8 cellular contexts compared by ENCODE assay signal in the genomic region with DNA sequence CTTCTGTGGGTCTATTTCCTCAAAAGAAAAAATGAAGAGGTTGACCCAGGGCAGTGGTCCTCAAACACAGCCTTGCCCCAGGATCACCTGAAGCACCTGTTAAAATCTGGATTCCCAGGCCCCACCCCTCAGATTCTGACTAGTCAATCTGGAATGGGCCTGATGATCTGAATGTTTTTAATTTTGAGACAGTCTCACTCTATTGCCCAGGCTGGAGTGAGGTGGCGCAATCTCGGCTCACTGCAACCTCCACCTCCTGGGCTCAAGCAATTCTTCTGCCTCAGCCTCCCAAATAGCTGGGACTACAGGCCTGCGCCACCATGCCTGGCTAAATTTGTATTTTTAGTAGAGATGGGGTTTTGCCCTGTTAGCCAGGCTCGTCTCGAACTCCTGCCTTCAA. TPM values are rescaled to one million over a fixed set of nuclear protein-coding genes. Genes with fewer than 3 reads are reported as not detected.
A peak's percentile ranks its signal among the peaks of the same experiment; 100 is the strongest.
DNase-seq lines count a peak whose midpoint lies in the region; ATAC-seq and TF ChIP-seq lines count a peak whose summit lies in the region.
"Not testable (repeated sequence)": the region's sequence is repeated elsewhere in the genome, so short reads cannot be mapped to it uniquely, and the experiment has no call there.

No MANE protein-coding gene starts in this region.

- H3K4me3 ChIP-seq in IMR-90 (ENCODE audit: insufficient read depth, low read depth, low read length); right atrium auricular region; vagina: not testable (repeated sequence)
- peak overlapping the region; percentile 8 for H3K4me3 ChIP-seq in coronary artery

- TF ChIP-seq POLR2A in IMR-90 (IDR thresholded peaks at IDR 0.05; ENCODE audit: low read depth, low read length); vagina (IDR thresholded peaks at IDR 0.05): not testable (repeated sequence)

- not testable (repeated sequence) for H4K5ac ChIP-seq in IMR-90 (ENCODE audit: low read depth, low read length)

- H3K14ac ChIP-seq in IMR-90 (replicated peaks; ENCODE audit: low read depth, low read length): not testable (repeated sequence)

- not testable (repeated sequence) for H3K9me3 Mint-ChIP-seq in T-cell; activated naive CD4-positive, alpha-beta T cell treated with anti-CD3 and anti-CD28 coated beads for 36 hours; natural killer cell treated with Interleukin-12 subunit alpha and Interleukin-12 subunit beta and Interleukin-15 and Interleukin-18, amount 100 ng/mL, for 72 hours; stimulated activated effector memory CD8-positive, alpha-beta T cell treated with anti-CD3 and anti-CD28 coated beads, Interleukin-12 subunit alpha, Interleukin-12 subunit beta, amount 100 ng/mL, for 72 hours

- not testable (repeated sequence) for H3K27ac ChIP-seq in IMR-90 (ENCODE audit: insufficient read depth, low read length)
- H3K27ac ChIP-seq in coronary artery: peak overlapping the region; percentile 96 to 100
- H3K27ac ChIP-seq in right atrium auricular region: peak overlapping the region; percentile 95 to 99
- H3K27ac ChIP-seq in vagina: peak overlapping the region; percentile 99

- peaks cover 56% of the 10 kb centered on the region for H3K4me1 ChIP-seq in IMR-90 (ENCODE audit: control insufficient read depth, insufficient read depth, low read length)
- H3K4me1 ChIP-seq in right atrium auricular region: peaks cover 0 to 90% of the 10 kb centered on the region in 2 donors
- peaks cover 85% of the 10 kb centered on the region for H3K4me1 ChIP-seq in vagina

- not testable (repeated sequence) for H3K4me2 ChIP-seq in IMR-90 (ENCODE audit: low read depth, low read length)

- not testable (repeated sequence) for H3K9me3 ChIP-seq in IMR-90 (ENCODE audit: control insufficient read depth, insufficient read depth, low read length); right atrium auricular region; vagina

- peaks cover 79 to 85% (median 84%) of the 10 kb centered on the region in 3 donors for H3K4me1 Mint-ChIP-seq in T-cell
- H3K4me1 Mint-ChIP-seq in activated naive CD4-positive, alpha-beta T cell treated with anti-CD3 and anti-CD28 coated beads for 36 hours (ENCODE audit: low read depth): peaks cover 55% of the 10 kb centered on the region
- peaks cover 70 to 72% of the 10 kb centered on the region in 2 donors for H3K4me1 Mint-ChIP-seq in natural killer cell treated with Interleukin-12 subunit alpha and Interleukin-12 subunit beta and Interleukin-15 and Interleukin-18, amount 100 ng/mL, for 72 hours (ENCODE audit: low read depth in 2 of 2)
- H3K4me1 Mint-ChIP-seq in stimulated activated effector memory CD8-positive, alpha-beta T cell treated with anti-CD3 and anti-CD28 coated beads, Interleukin-12 subunit alpha, Interleukin-12 subunit beta, amount 100 ng/mL, for 72 hours: peaks cover 86% of the 10 kb centered on the region

- DNase-seq in IMR-90; T-cell; coronary artery (ENCODE audit: low spot score); right atrium auricular region (ENCODE audit: low spot score); natural killer cell treated with Interleukin-12 subunit alpha and Interleukin-12 subunit beta and Interleukin-15 and Interleukin-18, amount 100 ng/mL, for 72 hours (ENCODE audit: low spot score); stimulated activated effector memory CD8-positive, alpha-beta T cell treated with anti-CD3 and anti-CD28 coated beads, Interleukin-12 subunit alpha, Interleukin-12 subunit beta, amount 100 ng/mL, for 72 hours (ENCODE audit: low spot score in 2 of 2); vagina (ENCODE audit: extremely low spot score in 2 of 2): not testable (repeated sequence)
- peak; percentile 50 for DNase-seq in activated naive CD4-positive, alpha-beta T cell treated with anti-CD3 and anti-CD28 coated beads for 36 hours

- BruUV-seq in IMR-90 (replicated peaks; lab: Mats Ljungman, UMichigan): not testable (repeated sequence)

- not testable (repeated sequence) for TF ChIP-seq CTCF in IMR-90 (conservative IDR thresholded peaks at IDR 0.05; ENCODE audit: low read depth, low read length); coronary artery (IDR thresholded peaks at IDR 0.05); right atrium auricular region (IDR thresholded peaks at IDR 0.05); vagina (IDR thresholded peaks at IDR 0.05)

- H2AK5ac ChIP-seq in IMR-90 (ENCODE audit: low read depth, low read length): not testable (repeated sequence)

- not testable (repeated sequence) for H3K9ac ChIP-seq in IMR-90 (ENCODE audit: low read depth, low read length)

- H2AFZ ChIP-seq in IMR-90 (replicated peaks; ENCODE audit: low read length, poor library complexity): not testable (repeated sequence)

- peaks cover 14 to 60% of the 10 kb centered on the region in 2 experiments; a peak in 3 of 4 replicates for H3K79me1 ChIP-seq in IMR-90 (ENCODE audit: low read depth in 1 of 2, low read length in 2 of 2)

- not testable (repeated sequence) for H3K56ac ChIP-seq in IMR-90 (ENCODE audit: extremely low read depth, insufficient read depth, low read length)

- CTCF ChIA-PET in IMR-90 (lab: Yijun Ruan, JAX): not testable (repeated sequence)
- CTCF ChIA-PET in T-cell (lab: Charles Lee): interaction anchor here in 1 of 2 donors (1.2 kb wide), 1 partner anchor 18 kb away, joined by 4 read pairs; no protein-coding TSS in a partner anchor
- CTCF ChIA-PET in activated naive CD4-positive, alpha-beta T cell treated with anti-CD3 and anti-CD28 coated beads for 36 hours (lab: Charles Lee): interaction anchor here (27.8 kb wide), 1 partner anchor 19 kb away, joined by 848 read pairs; no protein-coding TSS in a partner anchor

- peak overlapping the region; percentile 12 for H2BK5ac ChIP-seq in IMR-90 (ENCODE audit: low read depth, low read length, poor library complexity, severe bottlenecking)

- H2BK20ac ChIP-seq in IMR-90 (ENCODE audit: low read depth, low read length): not testable (repeated sequence)

- intact Hi-C loops in IMR-90 (cut with micrococcal nuclease); vagina (cut with DNase I): not testable (repeated sequence)
- intact Hi-C loops in activated naive CD4-positive, alpha-beta T cell treated with anti-CD3 and anti-CD28 coated beads for 36 hours (cut with micrococcal nuclease): loop anchor here (10.0 kb wide), 1 partner anchor 1441 kb away; the partner anchor contains the start of gene SLC38A2

- not testable (repeated sequence) for H3K18ac ChIP-seq in IMR-90 (ENCODE audit: low read depth, low read length)

- dilution Hi-C loops in IMR-90 (cut with HindIII; ENCODE audit: low sequenced_read_pairs, unreplicated experiment): not testable (repeated sequence)

- not testable (repeated sequence) for ATAC-seq in IMR-90 (ENCODE audit: low read depth); T-cell (replicated peaks in 1 of 4); natural killer cell treated with Interleukin-12 subunit alpha and Interleukin-12 subunit beta and Interleukin-15 and Interleukin-18, amount 100 ng/mL, for 72 hours; stimulated activated effector memory CD8-positive, alpha-beta T cell treated with anti-CD3 and anti-CD28 coated beads, Interleukin-12 subunit alpha, Interleukin-12 subunit beta, amount 100 ng/mL, for 72 hours

- H4K20me1 ChIP-seq in IMR-90 (ENCODE audit: insufficient read depth, low read length): peaks cover 82% of the 10 kb centered on the region

- H3K36me3 Mint-ChIP-seq in T-cell; natural killer cell treated with Interleukin-12 subunit alpha and Interleukin-12 subunit beta and Interleukin-15 and Interleukin-18, amount 100 ng/mL, for 72 hours: not testable (repeated sequence)
- peaks cover 80% of the 10 kb centered on the region for H3K36me3 Mint-ChIP-seq in activated naive CD4-positive, alpha-beta T cell treated with anti-CD3 and anti-CD28 coated beads for 36 hours (ENCODE audit: low read depth)
- H3K36me3 Mint-ChIP-seq in stimulated activated effector memory CD8-positive, alpha-beta T cell treated with anti-CD3 and anti-CD28 coated beads, Interleukin-12 subunit alpha, Interleukin-12 subunit beta, amount 100 ng/mL, for 72 hours: peaks cover 93% of the 10 kb centered on the region

- H3K36me3 ChIP-seq in IMR-90 (ENCODE audit: control insufficient read depth, insufficient read depth, low read length); right atrium auricular region; vagina: not testable (repeated sequence)

- H3K4me3 Mint-ChIP-seq in T-cell: peak overlapping the region in 1 of 3 donors; percentile 97
- peak overlapping the region; percentile 88 for H3K4me3 Mint-ChIP-seq in activated naive CD4-positive, alpha-beta T cell treated with anti-CD3 and anti-CD28 coated beads for 36 hours
- H3K4me3 Mint-ChIP-seq in natural killer cell treated with Interleukin-12 subunit alpha and Interleukin-12 subunit beta and Interleukin-15 and Interleukin-18, amount 100 ng/mL, for 72 hours: peak overlapping the region; percentile 90
- peak overlapping the region; percentile 98 for H3K4me3 Mint-ChIP-seq in stimulated activated effector memory CD8-positive, alpha-beta T cell treated with anti-CD3 and anti-CD28 coated beads, Interleukin-12 subunit alpha, Interleukin-12 subunit beta, amount 100 ng/mL, for 72 hours

- H2AK9ac ChIP-seq in IMR-90 (replicated peaks; ENCODE audit: low read depth, low read length, poor library complexity): not testable (repeated sequence)

- in situ Hi-C loops in IMR-90 (cut with MboI; ENCODE audit: low sequenced_read_pairs): not testable (repeated sequence)

- H4K8ac ChIP-seq in IMR-90 (ENCODE audit: low read depth in 2 of 2, low read length in 2 of 2): not testable (repeated sequence)

- H3K27me3 Mint-ChIP-seq in T-cell; activated naive CD4-positive, alpha-beta T cell treated with anti-CD3 and anti-CD28 coated beads for 36 hours (ENCODE audit: low read depth); natural killer cell treated with Interleukin-12 subunit alpha and Interleukin-12 subunit beta and Interleukin-15 and Interleukin-18, amount 100 ng/mL, for 72 hours: not testable (repeated sequence)

- not testable (repeated sequence) for H2BK15ac ChIP-seq in IMR-90 (ENCODE audit: low read depth, low read length)

- not testable (repeated sequence) for H3K4ac ChIP-seq in IMR-90 (ENCODE audit: low read depth, low read length)

- no CpG with 5 or more reads among the region's 5 CpGs for WGBS in IMR-90 (ENCODE audit: extremely low coverage in 2 of 2, insufficient read length in 1 of 2), 2 experiments

- H4K91ac ChIP-seq in IMR-90 (ENCODE audit: insufficient read depth, low read depth, low read length): not testable (repeated sequence)

- POLR2A ChIA-PET in IMR-90 (lab: Charles Lee; ENCODE audit: unreplicated experiment); T-cell (lab: Charles Lee): not testable (repeated sequence)

- not testable (repeated sequence) for H3K27me3 ChIP-seq in IMR-90 (ENCODE audit: control insufficient read depth, insufficient read depth, low read length); right atrium auricular region; vagina

- TF ChIP-seq RAD21 in IMR-90 (IDR thresholded peaks at IDR 0.05; ENCODE audit: low read length): not testable (repeated sequence)

- not testable (repeated sequence) for H3K23ac ChIP-seq in IMR-90 (ENCODE audit: low read depth, low read length)

- peak overlapping the region; percentile 90 to 99 for H3K27ac Mint-ChIP-seq in T-cell
- H3K27ac Mint-ChIP-seq in activated naive CD4-positive, alpha-beta T cell treated with anti-CD3 and anti-CD28 coated beads for 36 hours: peak overlapping the region; percentile 98
- H3K27ac Mint-ChIP-seq in natural killer cell treated with Interleukin-12 subunit alpha and Interleukin-12 subunit beta and Interleukin-15 and Interleukin-18, amount 100 ng/mL, for 72 hours: peak overlapping the region; percentile 94 to 100
- peak overlapping the region; percentile 99 for H3K27ac Mint-ChIP-seq in stimulated activated effector memory CD8-positive, alpha-beta T cell treated with anti-CD3 and anti-CD28 coated beads, Interleukin-12 subunit alpha, Interleukin-12 subunit beta, amount 100 ng/mL, for 72 hours

- peaks cover 26% of the 10 kb centered on the region for H3K9me1 ChIP-seq in IMR-90 (ENCODE audit: insufficient read depth, low read length)

- H2BK120ac ChIP-seq in IMR-90 (ENCODE audit: low read depth, low read length): not testable (repeated sequence)

RNA-seq across cellular contexts. Expression of gene HDAC7, which starts 4.3 kb away (rescaled TPM):
- 10.4 and 10.6 TPM in 2 replicates for total RNA-seq in IMR-90 (2012; rRNA removed)
- polyA plus RNA-seq in IMR-90 (2012; rRNA removed): 64.7 and 65.1 TPM in 2 replicates
- 51.5 and 60.5 TPM in 2 replicates for polyA plus RNA-seq in IMR-90 (2012; cell fraction: cytosol; rRNA removed)
- 183 and 377 TPM in 2 replicates for polyA plus RNA-seq in IMR-90 (2012; cell fraction: nucleus; rRNA removed; ENCODE audit: low replicate concordance)
- 100 to 1,000 TPM; 142 to 192 (median 165) TPM for total RNA-seq in T-cell
- total RNA-seq in activated naive CD4-positive, alpha-beta T cell treated with anti-CD3 and anti-CD28 coated beads for 36 hours: 100 to 1,000 TPM; 272 to 289 TPM
- total RNA-seq in right atrium auricular region: 10 to 100 TPM; 33.4 to 60.2 TPM
- 100 to 1,000 TPM; 127 to 176 TPM for total RNA-seq in natural killer cell treated with Interleukin-12 subunit alpha and Interleukin-12 subunit beta and Interleukin-15 and Interleukin-18, amount 100 ng/mL, for 72 hours
- total RNA-seq in vagina: 67.0 TPM

RNA-seq across cellular contexts. Expression of gene SLC48A1, which starts 42.4 kb away (rescaled TPM):
- total RNA-seq in IMR-90 (2012; rRNA removed) (4.4 and 4.8 TPM in 2 replicates), T-cell (10 to 100 TPM in 3 of 5 donors, 1 to 10 TPM in 2; 5.8 to 13.7 (median 10.2) TPM), right atrium auricular region (10 to 100 TPM; 48.9 to 52.0 TPM), vagina (20.9 TPM)
- 5.9 and 6.0 TPM in 2 replicates for polyA plus RNA-seq in IMR-90 (2012; rRNA removed)
- polyA plus RNA-seq in IMR-90 (2012; cell fraction: cytosol; rRNA removed): 4.1 and 10.3 TPM in 2 replicates
- polyA plus RNA-seq in IMR-90 (2012; cell fraction: nucleus; rRNA removed; ENCODE audit: low replicate concordance): 10.0 and 10.3 TPM in 2 replicates
- total RNA-seq in activated naive CD4-positive, alpha-beta T cell treated with anti-CD3 and anti-CD28 coated beads for 36 hours: 10 to 100 TPM; 16.6 to 21.0 TPM
- 1 to 10 TPM; 5.1 to 9.8 TPM for total RNA-seq in natural killer cell treated with Interleukin-12 subunit alpha and Interleukin-12 subunit beta and Interleukin-15 and Interleukin-18, amount 100 ng/mL, for 72 hours

RNA-seq across cellular contexts. Expression of gene RAPGEF3, which starts 56.8 kb away (rescaled TPM):
- total RNA-seq in IMR-90 (2012; rRNA removed) (0.83 and 1.3 TPM in 2 replicates), T-cell (under 1 TPM; 0.25 to 0.99 (median 0.82) TPM), right atrium auricular region (10 to 100 TPM; 19.8 to 26.8 TPM), vagina (52.3 TPM)
- polyA plus RNA-seq in IMR-90 (2012; rRNA removed): 2.0 and 2.9 TPM in 2 replicates
- 1.7 TPM in 2 replicates for polyA plus RNA-seq in IMR-90 (2012; cell fraction: cytosol; rRNA removed)
- 11.2 and 11.8 TPM in 2 replicates for polyA plus RNA-seq in IMR-90 (2012; cell fraction: nucleus; rRNA removed; ENCODE audit: low replicate concordance)
- total RNA-seq in activated naive CD4-positive, alpha-beta T cell treated with anti-CD3 and anti-CD28 coated beads for 36 hours: 1 to 10 TPM; 1.5 to 1.6 TPM
- total RNA-seq in natural killer cell treated with Interleukin-12 subunit alpha and Interleukin-12 subunit beta and Interleukin-15 and Interleukin-18, amount 100 ng/mL, for 72 hours: under 1 TPM; 0.19 to 0.25 TPM
